Comparison of ENCODE assay signal across 1 cellular context in genomic region chr17:51152766-51153209, GRCh38.
TF ChIP-seq lines count a peak whose summit lies in the region.

No MANE protein-coding gene starts in this region.

TF ChIP-seq in SK-N-SH treated with all-trans-retinoic acid at 6 μM for 48 hours, 23 proteins besides CTCF, POLR2A, EP300 and RAD21 (continued from another document):
- TF ChIP-seq POU6F1 (CRISPR knock-in tag; IDR thresholded peaks at IDR 0.05; ENCODE audit: borderline replicate concordance, low read depth), result no peak
- no peak for TF ChIP-seq ARNTL (CRISPR knock-in tag; IDR thresholded peaks at IDR 0.05; ENCODE audit: borderline replicate concordance, low read depth)
- no peak; the same call in 1 of the 2 replicates for TF ChIP-seq SNAI2 (CRISPR knock-in tag; IDR thresholded peaks at IDR 0.05)
- no peak for TF ChIP-seq ISL1 (CRISPR knock-in tag; IDR thresholded peaks at IDR 0.05)
- TF ChIP-seq ZFP3 (CRISPR knock-in tag; IDR thresholded peaks at IDR 0.05), result no peak
- 0 out of 2 replicates have a peak, but pooled peaks have one; percentile 14 for TF ChIP-seq ZFP30 (CRISPR knock-in tag; IDR thresholded peaks at IDR 0.05)
- 0 out of 2 replicates have a peak, but pooled peaks have one; percentile 45 for TF ChIP-seq BACH2 (CRISPR knock-in tag; IDR thresholded peaks at IDR 0.05; ENCODE audit: borderline replicate concordance)
- no peak for TF ChIP-seq ZC3H10 (CRISPR knock-in tag; IDR thresholded peaks at IDR 0.05)
- TF ChIP-seq RARB (CRISPR knock-in tag; IDR thresholded peaks at IDR 0.05), result no peak
- no peak for TF ChIP-seq PPARA (CRISPR knock-in tag; IDR thresholded peaks at IDR 0.05; ENCODE audit: borderline replicate concordance)
